ENCODE assay signal across 20 cellular contexts in genomic region chr3:458614-459375, GRCh38.
DNase-seq lines count a peak whose midpoint lies in the region; ATAC-seq and TF ChIP-seq lines count a peak whose summit lies in the region.
"Had no signal": no experiment of that assay in that cellular context is flagged by ENCODE, and none has a peak within 500 bp of the region (broad histone marks: within the 10 kb centered on the region; RNA-seq: fewer than 3 reads in every experiment).

No MANE protein-coding gene starts in this region.

- H3K36me3 Mint-ChIP-seq in brain: no peaks in the 10 kb centered on the region

- H3K27ac Mint-ChIP-seq in brain: peak overlapping the region in 4 of 5 experiments; percentile 0 to 84 (median 58)
- H3K27ac Mint-ChIP-seq: stimulated activated naive CD8-positive, alpha-beta T cell treated with anti-CD3 and anti-CD28 coated beads, Interleukin-15, Interleukin-2, amounts not matched to agents 100 ng/mL and 50 ng/mL, for 24 hours had no signal

- no peak overlapping the region for H2BK5ac ChIP-seq in neuronal stem cell (ENCODE audit: low read length)

- no peak overlapping the region for H3K4ac ChIP-seq in neuronal stem cell (ENCODE audit: low read length)

- H3K27me3 ChIP-seq in neuronal stem cell (ENCODE audit: control insufficient read depth in 3 of 3, insufficient read depth in 3 of 3, low read depth in 1 of 3, low read length in 3 of 3): no peaks in the 10 kb centered on the region
- H3K27me3 ChIP-seq: sigmoid colon, tibial artery had no signal

- no peak overlapping the region for H2AK5ac ChIP-seq in neuronal stem cell (ENCODE audit: low read depth, low read length)

- no peak overlapping the region for H2BK120ac ChIP-seq in neuronal stem cell (ENCODE audit: low read depth, low read length)

- peak overlapping the region in 4 of 5 experiments; percentile 28 to 78 (median 51) for H3K4me3 Mint-ChIP-seq in brain
- H3K4me3 Mint-ChIP-seq: activated T-cell treated with anti-CD3 and anti-CD28 coated beads, Interleukin-2, amount 50 U/mL, for 4 hours; stimulated activated naive CD8-positive, alpha-beta T cell treated with anti-CD3 and anti-CD28 coated beads, Interleukin-15, Interleukin-2, amounts not matched to agents 100 ng/mL and 50 ng/mL, for 24 hours had no signal

- H3K9me3 ChIP-seq in neuronal stem cell (replicated peaks in 1 of 2; ENCODE audit: control insufficient read depth in 2 of 2, insufficient read depth in 1 of 2, low read depth in 1 of 2, low read length in 2 of 2): no peaks in the 10 kb centered on the region
- H3K9me3 ChIP-seq: sigmoid colon, tibial artery had no signal

- peaks cover 0 to 33% (median 0%) of the 10 kb centered on the region in 5 experiments for H3K9me3 Mint-ChIP-seq in brain
- H3K9me3 Mint-ChIP-seq: activated T-cell treated with anti-CD3 and anti-CD28 coated beads, Interleukin-2, amount 50 U/mL, for 4 hours; nephron had no signal

- ATAC-seq in HG02759 (IDR thresholded peaks at IDR 0.05; ENCODE audit: unreplicated experiment) (peak; percentile 66), GM18858 (IDR thresholded peaks at IDR 0.05; ENCODE audit: unreplicated experiment) (no peak), GM18861 (IDR thresholded peaks at IDR 0.05; ENCODE audit: unreplicated experiment) (no peak), GM19463 (IDR thresholded peaks at IDR 0.05; ENCODE audit: unreplicated experiment) (no peak)
- ATAC-seq: activated T-cell treated with anti-CD3 and anti-CD28 coated beads, Interleukin-2, amount 50 U/mL, for 4 hours; HepG2 had no signal

- H3K4me3 ChIP-seq in neuronal stem cell (ENCODE audit: low read length in 2 of 2): no peak overlapping the region
- H3K4me3 ChIP-seq: sigmoid colon, tibial artery had no signal

- H3K79me1 ChIP-seq in neuronal stem cell (ENCODE audit: low read depth, low read length): no peaks in the 10 kb centered on the region

- peak overlapping the region; percentile 2 for H2AFZ ChIP-seq in neuronal stem cell (ENCODE audit: low read length)

- no peak overlapping the region for H2BK15ac ChIP-seq in neuronal stem cell (ENCODE audit: low read length)

- peaks cover 3% of the 10 kb centered on the region for H3K27me3 Mint-ChIP-seq in brain

- no peak overlapping the region for H4K8ac ChIP-seq in neuronal stem cell (ENCODE audit: low read depth, low read length)

- H3K9ac ChIP-seq in neuronal stem cell (ENCODE audit: low read depth, low read length, poor library complexity): no peak overlapping the region

- no peak overlapping the region for H3K4me2 ChIP-seq in neuronal stem cell (ENCODE audit: insufficient read depth, low read length, poor library complexity, severe bottlenecking)

- no peaks in the 10 kb centered on the region for H3K36me3 ChIP-seq in neuronal stem cell (replicated peaks in 1 of 2; ENCODE audit: control insufficient read depth in 2 of 2, insufficient read depth in 2 of 2, low read length in 2 of 2)
- H3K36me3 ChIP-seq: sigmoid colon, tibial artery had no signal

- H3K27ac ChIP-seq in neuronal stem cell (replicated peaks; ENCODE audit: low read length): no peak overlapping the region
- H3K27ac ChIP-seq: sigmoid colon, tibial artery had no signal

- DNase-seq in NCI-H2227 treated with DMSO at 0.1 percent for 48 hours (lab: John Stamatoyannopoulos, UW): peak; percentile 12
- no peak for DNase-seq in neuronal stem cell (ENCODE audit: low spot score)
- DNase-seq: activated CD4-positive, alpha-beta T cell treated with anti-CD3 and anti-CD28 coated beads for 4 hours; activated naive CD4-positive, alpha-beta T cell; activated T-cell treated with anti-CD3 and anti-CD28 coated beads, Interleukin-2, amount 50 U/mL, for 4 hours; cortex of kidney; kidney; NCI-H2081 treated with DMSO at 0.1 percent for 48 hours; RPMI8226; sigmoid colon; T-helper 2 cell; tibial artery had no signal

- H3K18ac ChIP-seq in neuronal stem cell (ENCODE audit: low read length): no peak overlapping the region

- H3K23ac ChIP-seq in neuronal stem cell (ENCODE audit: low read depth, low read length, poor library complexity): no peak overlapping the region

- TF ChIP-seq CTCF in brain (conservative IDR thresholded peaks at IDR 0.05): no peak

- H3K4me1 Mint-ChIP-seq in brain: peaks cover 58% of the 10 kb centered on the region

- no peak overlapping the region for H3K14ac ChIP-seq in neuronal stem cell (ENCODE audit: low read length)

- no peak overlapping the region for H2BK12ac ChIP-seq in neuronal stem cell (ENCODE audit: low read length)

- H4K91ac ChIP-seq in neuronal stem cell (ENCODE audit: low read depth, low read length, poor library complexity): no peak overlapping the region

- H3K4me1 ChIP-seq in neuronal stem cell (ENCODE audit: control insufficient read depth in 2 of 2, insufficient read depth in 1 of 2, low read depth in 1 of 2, low read length in 2 of 2): peaks cover 2 to 4% of the 10 kb centered on the region in 2 donors

- WGBS in neuronal stem cell (ENCODE audit: extremely low coverage in 2 of 2, insufficient read length in 2 of 2, insufficient replicate concordance in 1 of 2), 2 donors: no CpG with 5 or more reads among the region's 9 CpGs
